In the genomic region with DNA sequence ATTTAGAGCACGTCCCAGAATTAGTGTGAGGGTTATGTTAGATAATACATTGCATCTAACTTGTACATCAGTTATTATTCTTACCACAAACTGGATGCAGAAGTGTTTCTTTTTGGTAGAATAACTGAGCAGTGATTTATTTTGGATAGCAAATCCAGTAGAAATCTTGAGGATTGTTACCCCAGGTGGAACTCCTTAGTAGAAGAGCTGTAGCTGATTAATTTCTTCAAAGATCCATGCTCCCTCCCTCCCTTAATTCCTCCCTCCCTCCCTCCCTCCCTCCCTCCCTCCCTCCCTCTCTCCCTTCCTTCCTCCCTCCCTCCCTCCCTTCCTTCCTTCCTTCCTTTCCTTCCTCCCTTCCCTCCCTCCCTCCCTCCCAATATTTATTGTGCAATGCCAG, we compare ENCODE assay signal across 21 cellular contexts.
A peak's percentile ranks its signal among the peaks of the same experiment; 100 is the strongest.
DNase-seq lines count a peak whose midpoint lies in the region; ATAC-seq, FAIRE-seq and TF ChIP-seq lines count a peak whose summit lies in the region.
"Had no signal": no experiment of that assay in that cellular context is flagged by ENCODE, and none has a peak within 500 bp of the region (broad histone marks: within the 10 kb centered on the region; RNA-seq: fewer than 3 reads in every experiment).

No MANE protein-coding gene starts in this region.

- no peak for FAIRE-seq in HepG2 (lab: Jason Lieb, UNC)
- FAIRE-seq: A204.1, G401.6, GM12892, H54 had no signal

- no peaks in the 10 kb centered on the region for H4K20me1 ChIP-seq in HepG2 (ENCODE audit: insufficient read depth, low read length)
- H4K20me1 ChIP-seq: BLaER1 had no signal

- no peak for TF ChIP-seq RAD21 in HepG2 (CRISPR knock-in tag; IDR thresholded peaks at IDR 0.05)

- WGBS in HepG2 (ENCODE audit: low lambda C conversion rate) = 0% methylated on average over 1 of the region's 1 CpG
- WGBS in right lobe of liver (ENCODE audit: insufficient coverage, low coverage, low lambda C conversion rate, missing lambda C conversion rate) = 31% methylated on average over 1 of the region's 1 CpG

- ATAC-seq in HepG2 = no peak
- no peak for ATAC-seq in right lobe of liver
- ATAC-seq: CD8-positive, alpha-beta T cell had no signal

- peaks cover 11% of the 10 kb centered on the region for H3K4me1 Mint-ChIP-seq in activated CD4-positive, alpha-beta memory T cell treated with anti-CD3 and anti-CD28 coated beads for 36 hours (ENCODE audit: low read depth)
- peaks cover 15% of the 10 kb centered on the region for H3K4me1 Mint-ChIP-seq in activated CD4-positive, alpha-beta memory T cell treated with anti-CD3 and anti-CD28 coated beads, Interleukin-2, amount 10 ng/mL, durations not matched to agents 7 days and 5 days
- H3K4me1 Mint-ChIP-seq: B cell had no signal

- TF ChIP-seq EP300 in HepG2 (IDR thresholded peaks at IDR 0.05; ENCODE audit: low read depth in 2 of 2, low read length in 2 of 2) = no peak
- TF ChIP-seq EP300 in HepG2 (CRISPR knock-in tag; IDR thresholded peaks at IDR 0.05; ENCODE audit: borderline replicate concordance) = no peak

- H3K36me3 Mint-ChIP-seq in activated CD4-positive, alpha-beta memory T cell treated with anti-CD3 and anti-CD28 coated beads for 36 hours = no peaks in the 10 kb centered on the region
- H3K36me3 Mint-ChIP-seq in activated CD4-positive, alpha-beta memory T cell treated with anti-CD3 and anti-CD28 coated beads, Interleukin-2, amount 10 ng/mL, durations not matched to agents 7 days and 5 days (ENCODE audit: low read depth) = no peaks in the 10 kb centered on the region
- H3K36me3 Mint-ChIP-seq: CD4-positive, CD25-positive, alpha-beta regulatory T cell; CD8-positive, alpha-beta T cell had no signal

- no peak overlapping the region for H2AFZ ChIP-seq in HepG2 (ENCODE audit: low read length)

- BruUV-seq in HepG2 (replicated peaks; lab: Mats Ljungman, UMichigan) = no TSS peak

- H3K27ac ChIP-seq in HepG2 (ENCODE audit: extremely low read length, insufficient read depth, low read length) (no peak overlapping the region), right lobe of liver (no peak overlapping the region), epithelial cell of prostate (peak overlapping the region; percentile 53)
- H3K27ac ChIP-seq: 22Rv1, BLaER1, C4-2B had no signal

- TF ChIP-seq CTCF in HepG2 (CRISPR knock-in tag; IDR thresholded peaks at IDR 0.05) = no peak
- TF ChIP-seq CTCF in right lobe of liver (IDR thresholded peaks at IDR 0.05) = no peak

- peaks cover 8% of the 10 kb centered on the region for H3K27me3 Mint-ChIP-seq in activated CD4-positive, alpha-beta memory T cell treated with anti-CD3 and anti-CD28 coated beads for 36 hours
- peaks cover 4% of the 10 kb centered on the region for H3K27me3 Mint-ChIP-seq in activated CD4-positive, alpha-beta memory T cell treated with anti-CD3 and anti-CD28 coated beads, Interleukin-2, amount 10 ng/mL, durations not matched to agents 7 days and 5 days

- DNase-seq in activated CD4-positive, alpha-beta memory T cell treated with anti-CD3 and anti-CD28 coated beads for 36 hours = no peak
- no peak for DNase-seq in activated CD4-positive, alpha-beta memory T cell treated with anti-CD3 and anti-CD28 coated beads, Interleukin-2, amount 10 ng/mL, durations not matched to agents 7 days and 5 days
- DNase-seq in HepG2 (ENCODE audit: low spot score) (no peak), right lobe of liver (no peak), epithelial cell of prostate (ENCODE audit: low read depth, low spot score) (no peak), HAP-1 (ENCODE audit: low spot score in 2 of 2) (no peak)
- DNase-seq: Caco-2; CD8-positive, alpha-beta T cell; DMS153; DND-41; GOT3; HCEC 1CT had no signal

- no peaks in the 10 kb centered on the region for H3K4me1 ChIP-seq in HepG2 (ENCODE audit: insufficient read depth, low read length)
- no peaks in the 10 kb centered on the region for H3K4me1 ChIP-seq in right lobe of liver
- no peaks in the 10 kb centered on the region for H3K4me1 ChIP-seq in HAP-1
- H3K4me1 ChIP-seq: Caco-2 had no signal

- H3K4me3 Mint-ChIP-seq in activated CD4-positive, alpha-beta memory T cell treated with anti-CD3 and anti-CD28 coated beads for 36 hours = no peak overlapping the region
- no peak overlapping the region for H3K4me3 Mint-ChIP-seq in activated CD4-positive, alpha-beta memory T cell treated with anti-CD3 and anti-CD28 coated beads, Interleukin-2, amount 10 ng/mL, durations not matched to agents 7 days and 5 days
- H3K4me3 Mint-ChIP-seq: B cell; CD4-positive, CD25-positive, alpha-beta regulatory T cell; CD8-positive, alpha-beta T cell had no signal

- no peaks in the 10 kb centered on the region for H3K79me2 ChIP-seq in HepG2 (ENCODE audit: insufficient read depth, low read length)

- POLR2A ChIA-PET in activated CD4-positive, alpha-beta memory T cell treated with anti-CD3 and anti-CD28 coated beads for 36 hours (lab: Charles Lee) = interaction anchor here (1.6 kb wide), 1 partner anchor 42 kb away, joined by 4 read pairs; no protein-coding TSS in a partner anchor
- POLR2A ChIA-PET in activated CD4-positive, alpha-beta memory T cell treated with anti-CD3 and anti-CD28 coated beads, Interleukin-2, amount 10 ng/mL, durations not matched to agents 7 days and 5 days (lab: Charles Lee) = no interaction called here
- POLR2A ChIA-PET in HepG2 (lab: Yijun Ruan, JAX) = no interaction called here

- peak overlapping the region; percentile 23 for H3K27ac Mint-ChIP-seq in activated CD4-positive, alpha-beta memory T cell treated with anti-CD3 and anti-CD28 coated beads for 36 hours
- no peak overlapping the region for H3K27ac Mint-ChIP-seq in activated CD4-positive, alpha-beta memory T cell treated with anti-CD3 and anti-CD28 coated beads, Interleukin-2, amount 10 ng/mL, durations not matched to agents 7 days and 5 days
- H3K27ac Mint-ChIP-seq: B cell; CD8-positive, alpha-beta T cell had no signal

- no peak overlapping the region for H3K4me2 ChIP-seq in HepG2 (ENCODE audit: low read depth, low read length)
- H3K4me2 ChIP-seq: BLaER1 had no signal

- intact Hi-C loops in activated CD4-positive, alpha-beta memory T cell treated with anti-CD3 and anti-CD28 coated beads for 36 hours (cut with micrococcal nuclease) = no loop called here
- intact Hi-C loops in HepG2 (cut with micrococcal nuclease; ENCODE audit: unreplicated experiment) (no loop called here), right lobe of liver (cut with DNase I) (no loop called here)

- no peak for TF ChIP-seq POLR2A in HepG2 (IDR thresholded peaks at IDR 0.05; ENCODE audit: insufficient read depth in 1 of 2, low read depth in 2 of 2, low read length in 2 of 2)
- TF ChIP-seq POLR2A in right lobe of liver (IDR thresholded peaks at IDR 0.05) = no peak

- H3K9me3 ChIP-seq in HepG2 (ENCODE audit: low read length) (no peaks in the 10 kb centered on the region), right lobe of liver (no peaks in the 10 kb centered on the region), HAP-1 (no peaks in the 10 kb centered on the region)
- H3K9me3 ChIP-seq: BLaER1, Caco-2 had no signal

- CTCF ChIA-PET in activated CD4-positive, alpha-beta memory T cell treated with anti-CD3 and anti-CD28 coated beads for 36 hours (lab: Charles Lee) = no interaction called here
- CTCF ChIA-PET in activated CD4-positive, alpha-beta memory T cell treated with anti-CD3 and anti-CD28 coated beads, Interleukin-2, amount 10 ng/mL, durations not matched to agents 7 days and 5 days (lab: Charles Lee) = no interaction called here
- CTCF ChIA-PET in HepG2 (lab: Yijun Ruan, JAX; ENCODE audit: low intra/inter-chr PET ratio, low total read pairs) = no interaction called here

- H3K9ac ChIP-seq in HepG2 (ENCODE audit: insufficient read depth, low read depth, low read length) = no peak overlapping the region
- H3K9ac ChIP-seq: BLaER1 had no signal

- H3K4me3 ChIP-seq in HepG2 (replicated peaks in 1 of 3; ENCODE audit: insufficient read depth in 1 of 3, low read depth in 2 of 3, low read length in 3 of 3) (no peak overlapping the region), right lobe of liver (no peak overlapping the region), HAP-1 (no peak overlapping the region)
- H3K4me3 ChIP-seq: BLaER1 had no signal

- H3K36me3 ChIP-seq in HepG2 (replicated peaks in 1 of 2; ENCODE audit: control insufficient read depth in 1 of 2, insufficient read depth in 2 of 2, low read length in 2 of 2) (no peaks in the 10 kb centered on the region), right lobe of liver (no peaks in the 10 kb centered on the region), HAP-1 (replicated peaks) (no peaks in the 10 kb centered on the region)
- H3K36me3 ChIP-seq: BLaER1 had no signal

- in situ Hi-C loops in HepG2 (cut with HindIII; ENCODE audit: extremely low pct_ligation_motif_present, low pct_unique_long_range_greater_than_20kb) (no loop called here), HAP-1 (cut with MboI; ENCODE audit: low sequenced_read_pairs) (no loop called here)

- H3K9me3 Mint-ChIP-seq in activated CD4-positive, alpha-beta memory T cell treated with anti-CD3 and anti-CD28 coated beads for 36 hours = no peaks in the 10 kb centered on the region
- H3K9me3 Mint-ChIP-seq in activated CD4-positive, alpha-beta memory T cell treated with anti-CD3 and anti-CD28 coated beads, Interleukin-2, amount 10 ng/mL, durations not matched to agents 7 days and 5 days = no peaks in the 10 kb centered on the region
- H3K9me3 Mint-ChIP-seq: CD4-positive, CD25-positive, alpha-beta regulatory T cell; CD8-positive, alpha-beta T cell had no signal

- no peaks in the 10 kb centered on the region for H3K27me3 ChIP-seq in HepG2 (ENCODE audit: control insufficient read depth in 1 of 2, insufficient read depth in 2 of 2, low read length in 2 of 2)
- no peaks in the 10 kb centered on the region for H3K27me3 ChIP-seq in right lobe of liver
- no peaks in the 10 kb centered on the region for H3K27me3 ChIP-seq in HAP-1 (ENCODE audit: low read depth)
- H3K27me3 ChIP-seq: BLaER1 had no signal

TF ChIP-seq in HepG2, 621 proteins besides CTCF, POLR2A, EP300 and RAD21:
- peak; percentile 88 for TF ChIP-seq HNRNPK (IDR thresholded peaks at IDR 0.05; ENCODE audit: low read depth, low read length, poor library complexity, severe bottlenecking)
- TF ChIP-seq PCBP2 (optimal IDR thresholded peaks at IDR 0.05; ENCODE audit: low read depth, low read length, poor library complexity, severe bottlenecking) = peak; percentile 91
- TF ChIP-seq ATRX (CRISPR knock-in tag; IDR thresholded peaks at IDR 0.05; ENCODE audit: borderline replicate concordance) = no peak
